ENCODE assay signal across 16 cellular contexts in the genomic region with DNA sequence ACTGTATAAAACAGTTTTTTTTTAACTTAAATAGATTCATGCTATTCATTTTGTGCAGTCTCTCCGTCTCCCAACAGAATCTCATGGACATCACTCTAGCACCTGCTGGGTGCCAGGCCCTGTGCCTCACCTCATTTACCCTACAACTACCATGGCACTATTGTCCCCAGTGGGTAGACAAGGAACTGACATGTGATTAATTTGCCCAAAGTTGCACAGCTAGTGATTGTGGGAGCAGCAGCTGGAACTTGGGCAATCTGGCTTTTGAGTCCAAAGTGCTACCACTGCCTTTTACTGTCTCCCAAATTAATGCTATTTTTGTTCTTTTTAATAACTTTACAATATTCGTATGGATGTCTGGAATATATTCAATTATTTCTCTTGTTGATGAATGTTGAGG. TPM values are rescaled to one million over a fixed set of nuclear protein-coding genes. Genes with fewer than 3 reads are reported as not detected.
DNase-seq lines count a peak whose midpoint lies in the region; ATAC-seq lines count a peak whose summit lies in the region.
"Had no signal": no experiment of that assay in that cellular context is flagged by ENCODE, and none has a peak within 500 bp of the region (broad histone marks: within the 10 kb centered on the region; RNA-seq: fewer than 3 reads in every experiment).

No MANE protein-coding gene starts in this region.

- no CpG with 5 or more reads among the region's 2 CpGs for WGBS in neuronal stem cell (ENCODE audit: extremely low coverage in 2 of 2, insufficient read length in 2 of 2, insufficient replicate concordance in 1 of 2), 2 donors

- no peak overlapping the region for H3K4me2 ChIP-seq in neuronal stem cell (ENCODE audit: insufficient read depth, low read length, poor library complexity, severe bottlenecking)

- H3K27ac ChIP-seq in neuronal stem cell (replicated peaks; ENCODE audit: low read length): no peak overlapping the region
- H3K27ac ChIP-seq: esophagus squamous epithelium, lower lobe of right lung, thyroid gland had no signal

- no peak overlapping the region for H2BK15ac ChIP-seq in neuronal stem cell (ENCODE audit: low read length)

- H3K4me3 ChIP-seq in neuronal stem cell (ENCODE audit: low read length in 2 of 2): no peak overlapping the region
- H3K4me3 ChIP-seq: esophagus squamous epithelium, lower lobe of right lung, thyroid gland had no signal

- H3K18ac ChIP-seq in neuronal stem cell (ENCODE audit: low read length): no peak overlapping the region

- ATAC-seq in GM18867 (IDR thresholded peaks at IDR 0.05; ENCODE audit: unreplicated experiment): peak; percentile 64
- peak; percentile 62 for ATAC-seq in HG02973 (IDR thresholded peaks at IDR 0.05; ENCODE audit: unreplicated experiment)
- no peak for ATAC-seq in HG03095 (IDR thresholded peaks at IDR 0.05; ENCODE audit: unreplicated experiment)
- ATAC-seq: lower lobe of right lung, SK-N-SH treated with all-trans-retinoic acid at 6 μM for 48 hours had no signal

- H3K36me3 ChIP-seq in neuronal stem cell (replicated peaks in 1 of 2; ENCODE audit: control insufficient read depth in 2 of 2, insufficient read depth in 2 of 2, low read length in 2 of 2): no peaks in the 10 kb centered on the region
- H3K36me3 ChIP-seq: esophagus squamous epithelium, lower lobe of right lung, thyroid gland had no signal

- DNase-seq in SK-MEL-5 (ENCODE audit: low read depth, low spot score): peak; percentile 15
- no peak for DNase-seq in neuronal stem cell (ENCODE audit: low spot score)
- DNase-seq in activated CD4-positive, CD25-positive, alpha-beta regulatory T cell treated with anti-CD3 and anti-CD28 coated beads, Interleukin-2, amount 50 U/mL, for 72 hours: no peak
- no peak for DNase-seq in H4 (ENCODE audit: low spot score)
- DNase-seq: activated T-cell treated with anti-CD3 and anti-CD28 coated beads, Interleukin-2, amount 50 U/mL, for 1 hour; esophagus squamous epithelium; hypothalamus; lower lobe of right lung; NCI-H2107; nucleus accumbens; stimulated activated CD4-positive, alpha-beta T cell treated with anti-CD3 and anti-CD28 coated beads, Interleukin-12 subunit alpha, Interleukin-12 subunit beta, amount 100 ng/mL, for 4 hours; thyroid gland had no signal

- H2BK5ac ChIP-seq in neuronal stem cell (ENCODE audit: low read length): no peak overlapping the region

- H3K4ac ChIP-seq in neuronal stem cell (ENCODE audit: low read length): no peak overlapping the region

- no peak overlapping the region for H2BK120ac ChIP-seq in neuronal stem cell (ENCODE audit: low read depth, low read length)

- no peaks in the 10 kb centered on the region for H3K79me1 ChIP-seq in neuronal stem cell (ENCODE audit: low read depth, low read length)

- no peaks in the 10 kb centered on the region for H3K9me3 ChIP-seq in neuronal stem cell (replicated peaks in 1 of 2; ENCODE audit: control insufficient read depth in 2 of 2, insufficient read depth in 1 of 2, low read depth in 1 of 2, low read length in 2 of 2)
- H3K9me3 ChIP-seq: esophagus squamous epithelium, lower lobe of right lung, thyroid gland had no signal

- H2AFZ ChIP-seq in neuronal stem cell (ENCODE audit: low read length): no peak overlapping the region

- no peak overlapping the region for H3K23ac ChIP-seq in neuronal stem cell (ENCODE audit: low read depth, low read length, poor library complexity)

- no peak overlapping the region for H3K14ac ChIP-seq in neuronal stem cell (ENCODE audit: low read length)

- in situ Hi-C loops in SK-MEL-5 (cut with HindIII; ENCODE audit: low pct_unique_long_range_greater_than_20kb, low sequenced_read_pairs): no loop called here

- peak overlapping the region; percentile 83 for H4K8ac ChIP-seq in neuronal stem cell (ENCODE audit: low read depth, low read length)

- no peak overlapping the region for H3K9ac ChIP-seq in neuronal stem cell (ENCODE audit: low read depth, low read length, poor library complexity)

- peaks cover 0 to 2% of the 10 kb centered on the region in 2 donors for H3K4me1 ChIP-seq in neuronal stem cell (ENCODE audit: control insufficient read depth in 2 of 2, insufficient read depth in 1 of 2, low read depth in 1 of 2, low read length in 2 of 2)
- H3K4me1 ChIP-seq: esophagus squamous epithelium, lower lobe of right lung, thyroid gland had no signal

- no peak overlapping the region for H4K91ac ChIP-seq in neuronal stem cell (ENCODE audit: low read depth, low read length, poor library complexity)

- H2AK5ac ChIP-seq in neuronal stem cell (ENCODE audit: low read depth, low read length): no peak overlapping the region

- H3K27me3 ChIP-seq in neuronal stem cell (ENCODE audit: control insufficient read depth in 3 of 3, insufficient read depth in 3 of 3, low read depth in 1 of 3, low read length in 3 of 3): no peaks in the 10 kb centered on the region
- H3K27me3 ChIP-seq: esophagus squamous epithelium, thyroid gland had no signal

- H2BK12ac ChIP-seq in neuronal stem cell (ENCODE audit: low read length): no peak overlapping the region

RNA-seq across cellular contexts. Expression of gene PGRMC2, which starts 11.2 kb away (rescaled TPM):
- 20.3 and 25.4 TPM in 2 replicates for total RNA-seq in SK-MEL-5 (2014; rRNA removed; shearing (Covaris generic))
- polyA plus RNA-seq in SK-MEL-5 (2015; cell fraction: cytosol; rRNA removed): 28.5 and 31.1 TPM in 2 replicates
- polyA plus RNA-seq in SK-MEL-5 (2015; cell fraction: nucleus; rRNA removed): 12.6 and 22.1 TPM in 2 replicates
- polyA plus RNA-seq in neuronal stem cell (2013, experiment 1 of 2): 62.3 TPM
- polyA plus RNA-seq in neuronal stem cell (2013, experiment 2 of 2): 63.6 TPM
- 20.6 and 32.5 TPM in 2 replicates for total RNA-seq in H4 (2014; rRNA removed; shearing (Covaris generic))
